ENCODE assay signal across 14 cellular contexts in the genomic region with DNA sequence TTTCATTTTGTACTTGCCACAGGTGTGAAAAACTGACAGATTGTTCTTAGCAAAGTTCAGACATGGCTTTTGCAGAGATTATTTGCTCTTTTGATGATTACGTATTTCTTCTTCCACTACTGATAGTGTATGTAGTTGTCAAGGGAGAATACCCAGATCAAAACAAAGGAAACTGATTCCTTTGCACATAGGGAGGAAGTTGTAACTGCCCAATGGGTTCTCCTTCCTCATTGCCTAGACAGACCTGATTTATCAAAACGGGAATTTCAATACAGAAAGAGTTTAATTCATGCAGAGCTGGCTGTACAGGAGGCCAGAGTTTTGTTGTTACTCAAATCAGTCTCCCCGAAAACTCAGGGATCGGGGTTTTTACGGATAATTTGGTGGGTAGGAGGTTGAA.
DNase-seq lines count a peak whose midpoint lies in the region; ATAC-seq and TF ChIP-seq lines count a peak whose summit lies in the region.
"Had no signal": no experiment of that assay in that cellular context is flagged by ENCODE, and none has a peak within 500 bp of the region (broad histone marks: within the 10 kb centered on the region; RNA-seq: fewer than 3 reads in every experiment).

No MANE protein-coding gene starts in this region.

- H3F3A ChIP-seq in Loucy (ENCODE audit: low read depth) = no peaks in the 10 kb centered on the region; the same call in 1 of the 2 replicates

- H3K4me3 Mint-ChIP-seq in T-helper 1 cell treated with Interleukin-12 subunit alpha and Interleukin-12 subunit beta and Interleukin-4 antibody, amounts not matched to agents 30 μg/mL and 1 μg/mL, for 36 hours = no peak overlapping the region
- no peak overlapping the region for H3K4me3 Mint-ChIP-seq in dendritic cell treated with granulocyte-macrophage colony-stimulating factor and Interleukin-4, amounts not matched to agents 40 ng/mL and 50 ng/mL, for 4 days
- H3K4me3 Mint-ChIP-seq: activated B cell treated with CpG ODN at 0.5 μM for 24 hours had no signal

- TF ChIP-seq CTCF in Loucy (conservative IDR thresholded peaks at IDR 0.05; ENCODE audit: low read length) (no peak), parathyroid adenoma (IDR thresholded peaks at IDR 0.05) (no peak), tibial artery (IDR thresholded peaks at IDR 0.05) (no peak), hepatocyte (IDR thresholded peaks at IDR 0.05; ENCODE audit: poor library complexity) (no peak)

- intact Hi-C loops in dendritic cell treated with granulocyte-macrophage colony-stimulating factor and Interleukin-4, amounts not matched to agents 40 ng/mL and 50 ng/mL, for 4 days (cut with micrococcal nuclease) = loop anchor here (10.0 kb wide), 1 partner anchor 281 kb away; no protein-coding TSS in a partner anchor
- intact Hi-C loops in tibial artery (cut with DNase I; ENCODE audit: low total_unique reads) = no loop called here

- peaks cover 24% of the 10 kb centered on the region for H3K4me1 Mint-ChIP-seq in T-helper 1 cell treated with Interleukin-12 subunit alpha and Interleukin-12 subunit beta and Interleukin-4 antibody, amounts not matched to agents 30 μg/mL and 1 μg/mL, for 36 hours (ENCODE audit: low read depth)
- peaks cover 49% of the 10 kb centered on the region for H3K4me1 Mint-ChIP-seq in dendritic cell treated with granulocyte-macrophage colony-stimulating factor and Interleukin-4, amounts not matched to agents 40 ng/mL and 50 ng/mL, for 4 days (ENCODE audit: low read depth)

- H4K20me1 ChIP-seq in Loucy (ENCODE audit: insufficient read depth, low read length, poor library complexity, severe bottlenecking) = no peaks in the 10 kb centered on the region
- H4K20me1 ChIP-seq in hepatocyte (ENCODE audit: insufficient read depth, poor library complexity, severe bottlenecking) = no peaks in the 10 kb centered on the region

- H2AFZ ChIP-seq in Loucy (ENCODE audit: low read length) (peak overlapping the region; percentile 69), parathyroid adenoma (peak overlapping the region; percentile 50), hepatocyte (no peak overlapping the region)

- H3K9ac ChIP-seq in Loucy (ENCODE audit: low read depth, low read length, poor library complexity, severe bottlenecking) = no peak overlapping the region
- H3K9ac ChIP-seq in parathyroid adenoma = no peak overlapping the region

- peak overlapping the region; percentile 0 for H3K4me2 ChIP-seq in Loucy (ENCODE audit: low read depth, low read length, poor library complexity, severe bottlenecking)
- H3K4me2 ChIP-seq in parathyroid adenoma (ENCODE audit: low read length) = no peak overlapping the region
- H3K4me2 ChIP-seq in hepatocyte = no peak overlapping the region
- H3K4me2 ChIP-seq: A549 had no signal

- peaks cover 30% of the 10 kb centered on the region for H3K4me1 ChIP-seq in Loucy (ENCODE audit: insufficient read depth, low read length, poor library complexity, severe bottlenecking)
- H3K4me1 ChIP-seq in parathyroid adenoma = peaks cover 24% of the 10 kb centered on the region
- no peaks in the 10 kb centered on the region for H3K4me1 ChIP-seq in tibial artery
- H3K4me1 ChIP-seq in hepatocyte (ENCODE audit: insufficient read depth) = peaks cover 5% of the 10 kb centered on the region
- H3K4me1 ChIP-seq: A549, gastrocnemius medialis had no signal

- no peaks in the 10 kb centered on the region for H3K36me3 Mint-ChIP-seq in T-helper 1 cell treated with Interleukin-12 subunit alpha and Interleukin-12 subunit beta and Interleukin-4 antibody, amounts not matched to agents 30 μg/mL and 1 μg/mL, for 36 hours (ENCODE audit: low read depth)
- no peaks in the 10 kb centered on the region for H3K36me3 Mint-ChIP-seq in dendritic cell treated with granulocyte-macrophage colony-stimulating factor and Interleukin-4, amounts not matched to agents 40 ng/mL and 50 ng/mL, for 4 days (ENCODE audit: low read depth)

- no peaks in the 10 kb centered on the region for H3K9me3 Mint-ChIP-seq in T-helper 1 cell treated with Interleukin-12 subunit alpha and Interleukin-12 subunit beta and Interleukin-4 antibody, amounts not matched to agents 30 μg/mL and 1 μg/mL, for 36 hours
- H3K9me3 Mint-ChIP-seq in dendritic cell treated with granulocyte-macrophage colony-stimulating factor and Interleukin-4, amounts not matched to agents 40 ng/mL and 50 ng/mL, for 4 days = no peaks in the 10 kb centered on the region
- H3K9me3 Mint-ChIP-seq: activated B cell treated with CpG ODN at 0.5 μM for 24 hours had no signal

- WGBS in hepatocyte (ENCODE audit: low lambda C conversion rate, missing lambda C conversion rate) = 86% methylated on average over 5 of the region's 5 CpGs

- peak overlapping the region; percentile 18 for H3K27ac Mint-ChIP-seq in T-helper 1 cell treated with Interleukin-12 subunit alpha and Interleukin-12 subunit beta and Interleukin-4 antibody, amounts not matched to agents 30 μg/mL and 1 μg/mL, for 36 hours
- H3K27ac Mint-ChIP-seq in dendritic cell treated with granulocyte-macrophage colony-stimulating factor and Interleukin-4, amounts not matched to agents 40 ng/mL and 50 ng/mL, for 4 days = peak overlapping the region; percentile 94

- H3K27me3 ChIP-seq in Loucy (ENCODE audit: insufficient read depth, low read length, poor library complexity, severe bottlenecking) (no peaks in the 10 kb centered on the region), parathyroid adenoma (ENCODE audit: control insufficient read depth, insufficient read depth, low read length) (no peaks in the 10 kb centered on the region), tibial artery (no peaks in the 10 kb centered on the region), hepatocyte (no peaks in the 10 kb centered on the region)
- H3K27me3 ChIP-seq: gastrocnemius medialis, right atrium auricular region had no signal

- H3K4me3 ChIP-seq in Loucy (ENCODE audit: low read length, poor library complexity, severe bottlenecking) (no peak overlapping the region), parathyroid adenoma (ENCODE audit: low read depth, low read length) (no peak overlapping the region), tibial artery (no peak overlapping the region), hepatocyte (no peak overlapping the region)
- H3K4me3 ChIP-seq: A549, gastrocnemius medialis, right atrium auricular region had no signal

- no peaks in the 10 kb centered on the region for H3K9me3 ChIP-seq in Loucy (ENCODE audit: insufficient read depth, low read depth, low read length)
- H3K9me3 ChIP-seq in parathyroid adenoma (ENCODE audit: control insufficient read depth, low read length) = no peaks in the 10 kb centered on the region
- no peaks in the 10 kb centered on the region for H3K9me3 ChIP-seq in tibial artery
- H3K9me3 ChIP-seq in hepatocyte (ENCODE audit: low read depth) = no peaks in the 10 kb centered on the region
- H3K9me3 ChIP-seq: A549, gastrocnemius medialis, right atrium auricular region had no signal

- no peaks in the 10 kb centered on the region for H3K27me3 Mint-ChIP-seq in T-helper 1 cell treated with Interleukin-12 subunit alpha and Interleukin-12 subunit beta and Interleukin-4 antibody, amounts not matched to agents 30 μg/mL and 1 μg/mL, for 36 hours (ENCODE audit: low read depth)
- no peaks in the 10 kb centered on the region for H3K27me3 Mint-ChIP-seq in dendritic cell treated with granulocyte-macrophage colony-stimulating factor and Interleukin-4, amounts not matched to agents 40 ng/mL and 50 ng/mL, for 4 days
- H3K27me3 Mint-ChIP-seq: activated B cell treated with CpG ODN at 0.5 μM for 24 hours had no signal

- H3K9me2 ChIP-seq in Loucy (replicated peaks; ENCODE audit: low read depth, low read length) = no peaks in the 10 kb centered on the region
- H3K9me2 ChIP-seq in hepatocyte (replicated peaks; ENCODE audit: insufficient read depth) = no peaks in the 10 kb centered on the region

- no peaks in the 10 kb centered on the region for H3K36me3 ChIP-seq in Loucy (ENCODE audit: insufficient read depth, low read length)
- no peaks in the 10 kb centered on the region for H3K36me3 ChIP-seq in parathyroid adenoma (ENCODE audit: control insufficient read depth, insufficient read depth, low read length)
- H3K36me3 ChIP-seq in tibial artery = no peaks in the 10 kb centered on the region
- H3K36me3 ChIP-seq in hepatocyte (replicated peaks; ENCODE audit: insufficient read depth, low read depth) = no peaks in the 10 kb centered on the region
- H3K36me3 ChIP-seq: gastrocnemius medialis, right atrium auricular region had no signal

- DNase-seq in T-helper 1 cell (no peak), tibial artery (no peak), hepatocyte (ENCODE audit: low spot score) (no peak)
- DNase-seq: activated B cell treated with CpG ODN at 0.5 μM for 24 hours; gastrocnemius medialis; NK-92 treated with Interleukin-12 subunit alpha and Interleukin-12 subunit beta, amount 100 ng/mL, for 24 hours; stimulated activated CD8-positive, alpha-beta memory T cell treated with anti-CD3 and anti-CD28 coated beads, Interleukin-4, amount 100 ng/mL, for 48 hours had no signal

- H3K27ac ChIP-seq in parathyroid adenoma = peak overlapping the region; percentile 21
- no peak overlapping the region for H3K27ac ChIP-seq in tibial artery
- H3K27ac ChIP-seq in hepatocyte = no peak overlapping the region
- H3K27ac ChIP-seq: gastrocnemius medialis, right atrium auricular region had no signal

- H3K79me2 ChIP-seq in Loucy (ENCODE audit: insufficient read depth, low read length) (no peaks in the 10 kb centered on the region), parathyroid adenoma (no peaks in the 10 kb centered on the region), hepatocyte (no peaks in the 10 kb centered on the region)

- no peak for ATAC-seq in HG02798 (IDR thresholded peaks at IDR 0.05; ENCODE audit: poor library complexity, unreplicated experiment)
- ATAC-seq: A549, gastrocnemius medialis had no signal
